ENCODE assay signal across 22 cellular contexts in genomic region chr7:3159445-3159844, GRCh38.
"Had no signal": no experiment of that assay in that cellular context is flagged by ENCODE, and none has a peak within 500 bp of the region (broad histone marks: within the 10 kb centered on the region; RNA-seq: fewer than 3 reads in every experiment).

No MANE protein-coding gene starts in this region.

- H3K27me3 ChIP-seq: ascending aorta, brain microvascular endothelial cell, right lobe of liver, testis, transverse colon had no signal

- DNase-seq: activated CD4-positive, alpha-beta memory T cell treated with anti-CD3 and anti-CD28 coated beads, Interleukin-2, amount 10 ng/mL, durations not matched to agents 7 days and 5 days; activated CD4-positive, alpha-beta T cell treated with anti-CD3 and anti-CD28 coated beads, Interleukin-2, amount 10 ng/mL, durations not matched to agents 24 days and 14 days; activated CD4-positive, CD25-positive, alpha-beta regulatory T cell treated with anti-CD3 and anti-CD28 coated beads, Interleukin-2, amount 50 U/mL, for 72 hours; activated CD8-positive, alpha-beta memory T cell treated with anti-CD3 and anti-CD28 coated beads, Interleukin-2, amount 50 U/mL, for 48 hours; activated gamma-delta T cell; activated naive CD4-positive, alpha-beta T cell treated with anti-CD3 and anti-CD28 coated beads, Interleukin-2, amount 10 ng/mL, durations not matched to agents 7 days and 5 days; activated naive CD8-positive, alpha-beta T cell treated with anti-CD3 and anti-CD28 coated beads, Interleukin-2, amount 10 ng/mL, durations not matched to agents 7 days and 5 days; activated T-cell treated with anti-CD3 and anti-CD28 coated beads, Interleukin-2, amount 50 U/mL, for 24 hours; brain microvascular endothelial cell; cortex of kidney; foreskin fibroblast; head of caudate nucleus; hippocampal formation; left colon; right lobe of liver; stimulated activated CD4-positive, alpha-beta T cell treated with anti-CD3 and anti-CD28 coated beads, Interleukin-2, amount 100 ng/mL, for 48 hours; stimulated activated naive CD4-positive, alpha-beta T cell treated with Interleukin-2 at 50 U/mL for 16 hours; testis; transverse colon; WERI-Rb-1 had no signal

- H3K36me3 ChIP-seq: ascending aorta, brain microvascular endothelial cell, right lobe of liver, transverse colon, WERI-Rb-1 had no signal

- ATAC-seq: left colon; natural killer cell treated with Interleukin-12 subunit alpha and Interleukin-12 subunit beta and Interleukin-15 and Interleukin-18, amount 100 ng/mL, for 72 hours had no signal

- H3K9me3 ChIP-seq: right lobe of liver, testis, transverse colon had no signal

- H3K4me1 ChIP-seq: ascending aorta, right lobe of liver, testis, transverse colon had no signal

- H3K27ac ChIP-seq: ascending aorta, brain microvascular endothelial cell, right lobe of liver, testis, transverse colon, WERI-Rb-1 had no signal

- H3K4me3 ChIP-seq: ascending aorta, right lobe of liver, testis, transverse colon had no signal
